Comparison of ENCODE assay signal across 22 cellular contexts in genomic region chr9:103755441-103755840, GRCh38.
DNase-seq lines count a peak whose midpoint lies in the region; ATAC-seq and TF ChIP-seq lines count a peak whose summit lies in the region.
"Had no signal": no experiment of that assay in that cellular context is flagged by ENCODE, and none has a peak within 500 bp of the region (broad histone marks: within the 10 kb centered on the region; RNA-seq: fewer than 3 reads in every experiment).

No MANE protein-coding gene starts in this region.

- H3K36me3 ChIP-seq in SK-N-MC (ENCODE audit: insufficient read depth, low read length) (no peaks in the 10 kb centered on the region), SJCRH30 (no peaks in the 10 kb centered on the region)
- H3K36me3 ChIP-seq: BE2C, BLaER1 had no signal

- DNase-seq in SK-N-MC (ENCODE audit: low read depth, low spot score) = peak; percentile 18
- peak; percentile 3 for DNase-seq in fibroblast of villous mesenchyme (ENCODE audit: low read depth)
- DNase-seq in SJCRH30 = no peak
- no peak for DNase-seq in central memory CD4-positive, alpha-beta T cell
- DNase-seq: 8988T; ACHN; BE2C; C1 segment of cervical spinal cord; CD4-positive, alpha-beta memory T cell; CD4-positive, CD25-positive, alpha-beta regulatory T cell; CD8-positive, alpha-beta memory T cell; COR-L47; DMS 273 treated with DMSO at 0.1 percent for 48 hours; DMS153; DMS53; DMS79; DND-41; EL; GDM1 had no signal

- H3K4me3 ChIP-seq in SK-N-MC = peak overlapping the region; percentile 5; the same call in 1 of the 2 replicates
- no peak overlapping the region for H3K4me3 ChIP-seq in fibroblast of villous mesenchyme (ENCODE audit: low read depth, low read length)
- H3K4me3 ChIP-seq in SJCRH30 = no peak overlapping the region
- H3K4me3 ChIP-seq: BLaER1, GM12878 had no signal

- no peak for TF ChIP-seq POLR2A in GM18505 (IDR thresholded peaks at IDR 0.05; ENCODE audit: borderline replicate concordance, extremely low read depth, insufficient read depth, insufficient read length)

- H3K27ac ChIP-seq in SK-N-MC = peak overlapping the region; percentile 61
- no peak overlapping the region for H3K27ac ChIP-seq in SJCRH30
- H3K27ac ChIP-seq: BLaER1 had no signal

- no peak for TF ChIP-seq CTCF in fibroblast of villous mesenchyme (IDR thresholded peaks at IDR 0.05; ENCODE audit: insufficient read depth, low read depth, low read length)

- ATAC-seq in GM18505 (IDR thresholded peaks at IDR 0.05; ENCODE audit: unreplicated experiment) = no peak
- ATAC-seq: GM12878 had no signal

- H3K4me1 ChIP-seq in SJCRH30 = no peaks in the 10 kb centered on the region
- H3K4me1 ChIP-seq: BE2C, BLaER1 had no signal

- no peaks in the 10 kb centered on the region for H3K9me3 ChIP-seq in SK-N-MC (ENCODE audit: low read depth, low read length)
- no peaks in the 10 kb centered on the region for H3K9me3 ChIP-seq in SJCRH30 (replicated peaks)
- H3K9me3 ChIP-seq: BE2C, BLaER1 had no signal

- no peaks in the 10 kb centered on the region for H3K27me3 ChIP-seq in SJCRH30
- H3K27me3 ChIP-seq: BE2C, BLaER1 had no signal

- H3K9ac ChIP-seq in SK-N-MC (ENCODE audit: insufficient read length) = no peak overlapping the region
- H3K9ac ChIP-seq: BLaER1 had no signal

Comparison
In these comparisons a context has a peak if more than half of its experiments do, and no peak if none do; other contexts are left out.
1. DNase-seq: peak in SK-N-MC (single experiment) and fibroblast of villous mesenchyme (single experiment); none in SJCRH30 (0 of 2) and central memory CD4-positive, alpha-beta T cell (single experiment).